8 cellular contexts compared by ENCODE assay signal in the genomic region with DNA sequence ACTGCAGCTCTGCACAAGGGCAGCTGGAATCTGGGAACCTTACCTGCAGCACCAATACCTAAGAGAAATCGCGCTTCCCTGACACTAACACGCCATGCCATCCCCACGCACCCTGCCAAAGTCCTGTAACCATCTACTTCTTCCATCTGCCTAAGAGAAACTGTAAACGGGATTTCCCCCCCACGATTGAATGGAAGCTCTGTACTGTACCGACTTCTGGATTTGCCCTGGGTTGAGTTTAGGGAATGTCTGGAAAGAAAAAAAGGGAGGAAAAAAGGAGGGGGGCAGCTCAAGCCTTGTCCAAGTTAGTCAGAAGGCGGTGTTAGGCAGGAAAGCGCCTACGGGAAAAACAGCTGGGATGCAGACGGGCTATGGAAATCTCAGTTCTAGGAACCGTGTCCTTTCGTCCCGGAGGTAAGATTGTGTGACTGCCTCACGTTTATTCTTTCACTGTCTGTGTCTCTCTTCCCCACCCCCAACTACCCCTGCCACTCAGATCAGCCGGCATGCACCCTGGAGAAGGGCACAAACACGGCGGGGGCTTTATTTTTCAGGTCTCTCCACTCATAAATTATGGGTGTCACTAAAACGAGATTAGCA.
DNase-seq lines count a peak whose midpoint lies in the region; ATAC-seq and TF ChIP-seq lines count a peak whose summit lies in the region.

No MANE protein-coding gene starts in this region.

- H3K36me3 Mint-ChIP-seq in neural crest cell (ENCODE audit: low read depth): no peaks in the 10 kb centered on the region

- ATAC-seq in HG02610 (IDR thresholded peaks at IDR 0.05; ENCODE audit: unreplicated experiment): no peak

- TF ChIP-seq CTCF in neural crest cell (conservative IDR thresholded peaks at IDR 0.05): no peak

- DNase-seq in Caki2 (ENCODE audit: low read depth): peak; percentile 10
- DNase-seq in NCI-H345 treated with DMSO at 0.1 percent for 48 hours (lab: John Stamatoyannopoulos, UW; ENCODE audit: unreplicated experiment): peak; percentile 62
- peak; percentile 70 for DNase-seq in epidermal melanocyte (ENCODE audit: insufficient read length, low spot score)
- DNase-seq in neural crest cell (ENCODE audit: low read depth, low spot score): no peak
- DNase-seq in NCI-H2171 (lab: John Stamatoyannopoulos, UW): no peak
- DNase-seq in stimulated activated CD4-positive, alpha-beta T cell treated with anti-CD3 and anti-CD28 coated beads, Interleukin-4, amount 100 ng/mL, for 4 hours: no peak
- DNase-seq in NK-92 (lab: John Stamatoyannopoulos, UW; ENCODE audit: unreplicated experiment): no peak

- H3K27me3 Mint-ChIP-seq in neural crest cell (ENCODE audit: low read depth): peaks cover 7% of the 10 kb centered on the region

- H3K9me3 Mint-ChIP-seq in neural crest cell: no peaks in the 10 kb centered on the region

- in situ Hi-C loops in Caki2 (cut with HindIII; ENCODE audit: low pct_unique_long_range_greater_than_20kb, low sequenced_read_pairs): no loop called here

- peak overlapping the region; percentile 90 for H3K4me3 Mint-ChIP-seq in neural crest cell

- H3K4me1 Mint-ChIP-seq in neural crest cell: peaks cover 32% of the 10 kb centered on the region

- no peak overlapping the region for H3K27ac Mint-ChIP-seq in neural crest cell (ENCODE audit: unreplicated experiment)

Comparison
In these comparisons a context has a peak if more than half of its experiments do, and no peak if none do; other contexts are left out.
1. DNase-seq: peak in Caki2 (single experiment), NCI-H345 treated with DMSO at 0.1 percent for 48 hours (single experiment) and epidermal melanocyte (single experiment); none in neural crest cell (single experiment), NCI-H2171 (single experiment), stimulated activated CD4-positive, alpha-beta T cell treated with anti-CD3 and anti-CD28 coated beads, Interleukin-4, amount 100 ng/mL, for 4 hours (0 of 2) and NK-92 (single experiment).